Comparison of ENCODE assay signal across 8 cellular contexts in genomic region chr11:33257160-33257896, GRCh38. TPM values are rescaled to one million over a fixed set of nuclear protein-coding genes. Genes with fewer than 3 reads are reported as not detected.
DNase-seq lines count a peak whose midpoint lies in the region; ATAC-seq and TF ChIP-seq lines count a peak whose summit lies in the region.

Gene HIPK3, plus strand, starts transcription at chr11:33257381.

- H3K4me3 Mint-ChIP-seq in activated CD4-positive, alpha-beta T cell treated with anti-CD3 and anti-CD28 coated beads for 36 hours: peak within 1 kb of the TSS; percentile 96
- peak within 1 kb of the TSS; percentile 96 for H3K4me3 Mint-ChIP-seq in chondrocyte (ENCODE audit: unreplicated experiment)

- peak within 1 kb of the TSS; percentile 95 for H3K27ac Mint-ChIP-seq in activated CD4-positive, alpha-beta T cell treated with anti-CD3 and anti-CD28 coated beads for 36 hours
- peak within 1 kb of the TSS; percentile 100 for H3K27ac Mint-ChIP-seq in chondrocyte (ENCODE audit: unreplicated experiment)

- peak; percentile 54 for DNase-seq in AG09319 (ENCODE audit: extremely low read depth, low read depth)
- peak; percentile 91 for DNase-seq in NCI-H2227 (lab: John Stamatoyannopoulos, UW; ENCODE audit: unreplicated experiment)
- peak; percentile 86 for DNase-seq in activated CD4-positive, alpha-beta T cell treated with anti-CD3 and anti-CD28 coated beads for 36 hours
- peak; percentile 94 for DNase-seq in chondrocyte (ENCODE audit: low spot score)
- peak; percentile 88 for DNase-seq in kidney tubule cell (ENCODE audit: low spot score)
- DNase-seq in stimulated activated CD4-positive, alpha-beta T cell treated with anti-CD3 and anti-CD28 coated beads, Interleukin-1b, Interleukin-23, amount 100 ng/mL, for 1 hour (ENCODE audit: low read depth in 2 of 2): peak; percentile 26 to 50

- POLR2A ChIA-PET in activated CD4-positive, alpha-beta T cell treated with anti-CD3 and anti-CD28 coated beads for 36 hours (lab: Charles Lee): no interaction called here

- CTCF ChIA-PET in activated CD4-positive, alpha-beta T cell treated with anti-CD3 and anti-CD28 coated beads for 36 hours (lab: Charles Lee): interaction anchor here (1.0 kb wide), 1 partner anchor 96 kb away, joined by 3 read pairs; the partner anchor contains the start of gene CSTF3

- ATAC-seq in GM18907 (IDR thresholded peaks at IDR 0.05; ENCODE audit: unreplicated experiment) (peak; percentile 82), HG03139 (IDR thresholded peaks at IDR 0.05; ENCODE audit: unreplicated experiment) (peak; percentile 75)
- peak; percentile 76 for ATAC-seq in activated CD4-positive, alpha-beta T cell treated with anti-CD3 and anti-CD28 coated beads for 36 hours

- TF ChIP-seq CTCF in AG09319 (IDR thresholded peaks at IDR 0.05; ENCODE audit: low read depth, low read length): no peak; the same call in 1 of the 2 replicates
- TF ChIP-seq CTCF in chondrocyte (IDR thresholded peaks at IDR 0.05): peak; percentile 61

- no peaks in the 10 kb centered on the region for H3K27me3 Mint-ChIP-seq in activated CD4-positive, alpha-beta T cell treated with anti-CD3 and anti-CD28 coated beads for 36 hours
- H3K27me3 Mint-ChIP-seq in chondrocyte (ENCODE audit: low read depth): no peaks in the 10 kb centered on the region

- H3K4me1 Mint-ChIP-seq in activated CD4-positive, alpha-beta T cell treated with anti-CD3 and anti-CD28 coated beads for 36 hours: peaks cover 29% of the 10 kb centered on the region
- H3K4me1 Mint-ChIP-seq in chondrocyte (ENCODE audit: low read depth): peaks cover 39% of the 10 kb centered on the region

- H3K9me3 Mint-ChIP-seq in activated CD4-positive, alpha-beta T cell treated with anti-CD3 and anti-CD28 coated beads for 36 hours (ENCODE audit: low read depth): no peaks in the 10 kb centered on the region
- H3K9me3 Mint-ChIP-seq in chondrocyte (ENCODE audit: low read depth): no peaks in the 10 kb centered on the region

- intact Hi-C loops in activated CD4-positive, alpha-beta T cell treated with anti-CD3 and anti-CD28 coated beads for 36 hours (cut with DNase I, micrococcal nuclease): loop anchor here (1.0 to 10.0 kb wide), 16 partner anchors 71 to 1181 kb away; partner anchors contain the start of genes CSTF3 (in 2 of the 2), C11orf91 (in 1 of the 2), CAPRIN1 (in 1 of the 2) and CAT (in 1 of the 2)

- H3K36me3 Mint-ChIP-seq in activated CD4-positive, alpha-beta T cell treated with anti-CD3 and anti-CD28 coated beads for 36 hours (ENCODE audit: low read depth): peaks cover 5% of the 10 kb centered on the region
- no peaks in the 10 kb centered on the region for H3K36me3 Mint-ChIP-seq in chondrocyte (ENCODE audit: low read depth)

RNA-seq across cellular contexts. Expression of gene HIPK3, which starts in this region (rescaled TPM):
- total RNA-seq in activated CD4-positive, alpha-beta T cell treated with anti-CD3 and anti-CD28 coated beads for 36 hours: 10 to 100 TPM; 25.7 to 26.8 TPM
- total RNA-seq in chondrocyte: 77.6 to 83.0 TPM (median 80.1 TPM) in 3 replicates

Comparison
In these comparisons a context has a peak if more than half of its experiments do, and no peak if none do; other contexts are left out.
1. Peak in every context shown above with its lines: DNase-seq and ATAC-seq.
2. DNase-seq: peak in every context shown above with its lines; median percentile 94 in chondrocyte; 91 in NCI-H2227; 88 in kidney tubule cell; 86 in activated CD4-positive, alpha-beta T cell treated with anti-CD3 and anti-CD28 coated beads for 36 hours; 54 in AG09319; 38 in stimulated activated CD4-positive, alpha-beta T cell treated with anti-CD3 and anti-CD28 coated beads, Interleukin-1b, Interleukin-23, amount 100 ng/mL, for 1 hour.